In the genomic region with DNA sequence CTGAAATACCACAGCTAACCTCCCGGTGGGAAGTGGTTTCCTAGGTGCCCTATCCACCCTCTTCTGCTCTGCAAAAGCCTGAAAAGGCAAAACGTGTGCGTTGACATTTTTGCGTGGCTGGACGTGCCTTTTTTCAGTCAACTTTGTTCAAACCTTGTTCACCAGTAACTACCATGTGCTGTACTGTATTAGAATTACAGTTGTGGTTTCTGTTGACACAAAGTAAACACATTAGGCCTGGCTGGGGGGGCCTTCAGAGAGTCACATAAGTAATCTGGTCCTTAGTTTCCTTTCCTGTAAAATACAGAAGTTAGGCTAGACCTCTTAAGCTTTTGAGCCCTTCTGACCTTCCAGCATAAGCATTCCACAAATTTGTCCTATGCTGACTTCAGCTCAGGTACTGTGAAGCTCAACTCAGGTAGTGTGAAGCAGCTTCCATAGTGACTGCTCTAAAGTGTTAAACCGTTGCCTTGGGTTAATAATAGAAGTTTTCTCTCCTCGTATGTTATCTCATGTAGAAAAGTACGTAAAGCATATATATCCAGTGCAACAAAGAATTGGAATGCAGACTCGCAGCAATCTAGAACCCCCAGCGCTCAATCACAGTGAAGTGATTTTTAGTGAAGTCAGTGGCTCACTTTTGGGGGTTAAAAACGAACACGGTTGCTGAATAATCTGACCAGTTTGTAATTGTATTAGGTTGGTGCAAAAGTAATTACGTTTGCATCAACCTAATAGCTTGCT, we compare ENCODE assay signal across 8 cellular contexts. TPM values are rescaled to one million over a fixed set of nuclear protein-coding genes. Genes with fewer than 3 reads are reported as not detected.
DNase-seq lines count a peak whose midpoint lies in the region; ATAC-seq and TF ChIP-seq lines count a peak whose summit lies in the region.

No MANE protein-coding gene starts in this region.

- DNase-seq in Karpas-422 (no peak), brain microvascular endothelial cell (no peak), mesendoderm (peak; percentile 54), aorta (no peak), HPDE6-E6E7 (ENCODE audit: extremely low spot score) (no peak), GM03348 (ENCODE audit: low spot score) (no peak)

- H3K4ac ChIP-seq in mesendoderm (ENCODE audit: low read depth, low read length), result no peak overlapping the region

- H3K4me1 ChIP-seq in Karpas-422 (ENCODE audit: low read length) (peaks cover 38% of the 10 kb centered on the region), mesendoderm (ENCODE audit: control insufficient read depth, low read depth, low read length) (peaks cover 11% of the 10 kb centered on the region), aorta (ENCODE audit: control insufficient read depth in 1 of 2, insufficient read depth in 2 of 2, low read length in 2 of 2) (peaks cover 1 to 5% of the 10 kb centered on the region in 2 donors)

- H3K9me3 ChIP-seq in Karpas-422 (ENCODE audit: low read length) (no peaks in the 10 kb centered on the region), aorta (ENCODE audit: control insufficient read depth, low read length) (no peaks in the 10 kb centered on the region)

- H3K79me2 ChIP-seq in Karpas-422 (ENCODE audit: low read length), result peaks cover 90% of the 10 kb centered on the region
- peaks cover 82% of the 10 kb centered on the region for H3K79me2 ChIP-seq in mesendoderm (ENCODE audit: control insufficient read depth, insufficient read depth, low read length)

- no peak for TF ChIP-seq CTCF in C4-2B (conservative IDR thresholded peaks at IDR 0.05)
- no peak for TF ChIP-seq CTCF in brain microvascular endothelial cell (IDR thresholded peaks at IDR 0.05; ENCODE audit: low read depth, low read length, missing control alignments)

- no peak overlapping the region for H4K8ac ChIP-seq in mesendoderm (ENCODE audit: low read depth, low read length)

- peak overlapping the region; percentile 98 for H3K9ac ChIP-seq in Karpas-422 (ENCODE audit: low read length)
- peak overlapping the region; percentile 98 for H3K9ac ChIP-seq in mesendoderm (ENCODE audit: low read length)

- H4K5ac ChIP-seq in mesendoderm (ENCODE audit: low read length), result no peak overlapping the region

- H2BK5ac ChIP-seq in mesendoderm (ENCODE audit: low read length), result no peak overlapping the region

- peak overlapping the region; percentile 95 for H3K56ac ChIP-seq in mesendoderm (ENCODE audit: low read length)

- no peak overlapping the region for H2AK5ac ChIP-seq in mesendoderm (ENCODE audit: low read length)

- peak overlapping the region; percentile 93 for H3K4me3 ChIP-seq in Karpas-422 (ENCODE audit: low read length)
- H3K4me3 ChIP-seq in brain microvascular endothelial cell (ENCODE audit: low read depth, low read length), result peak overlapping the region; percentile 86
- H3K4me3 ChIP-seq in mesendoderm (ENCODE audit: low read length), result peak overlapping the region; percentile 63
- H3K4me3 ChIP-seq in aorta (ENCODE audit: low read length in 2 of 2), result peak overlapping the region; percentile 56 to 86

- peak overlapping the region; percentile 68 for H3K23ac ChIP-seq in mesendoderm (ENCODE audit: low read length)

- no peaks in the 10 kb centered on the region for H3K27me3 ChIP-seq in Karpas-422 (ENCODE audit: low read length)
- no peaks in the 10 kb centered on the region for H3K27me3 ChIP-seq in brain microvascular endothelial cell (replicated peaks)
- H3K27me3 ChIP-seq in mesendoderm (ENCODE audit: insufficient read depth, low read length, poor library complexity), result no peaks in the 10 kb centered on the region
- no peaks in the 10 kb centered on the region for H3K27me3 ChIP-seq in aorta (ENCODE audit: control insufficient read depth in 1 of 2, insufficient read depth in 2 of 2, low read length in 1 of 2)

- WGBS in mesendoderm (ENCODE audit: extremely low coverage, insufficient coverage, low lambda C conversion rate), result no CpG with 5 or more reads among the region's 13 CpGs
- 2 to 4% methylated on average over 13 of the region's 13 CpGs for WGBS in aorta, 2 donors

- ATAC-seq in aorta (ENCODE audit: low FRiP score), result no peak
- ATAC-seq in HG02610 (IDR thresholded peaks at IDR 0.05; ENCODE audit: unreplicated experiment), result no peak

- no peaks in the 10 kb centered on the region for H3K9me2 ChIP-seq in Karpas-422 (replicated peaks; ENCODE audit: insufficient read depth, low read length)

- H2AFZ ChIP-seq in Karpas-422 (ENCODE audit: low read length), result no peak overlapping the region

- no peak overlapping the region for H2BK120ac ChIP-seq in mesendoderm (ENCODE audit: low read depth, low read length)

- H3K4me2 ChIP-seq in Karpas-422 (ENCODE audit: low read depth, low read length, poor library complexity, severe bottlenecking) (peak overlapping the region; percentile 90), mesendoderm (ENCODE audit: low read length) (peak overlapping the region; percentile 98)

- intact Hi-C loops in aorta (cut with DNase I), result loop anchor here (2.0 to 5.0 kb wide), 3 partner anchors 37 to 73 kb away; partner anchors contain the start of gene GAS2L1 (in 2 of the 2)

- peaks cover 9% of the 10 kb centered on the region for H3K79me1 ChIP-seq in mesendoderm (ENCODE audit: low read length)

- H3K36me3 ChIP-seq in Karpas-422 (ENCODE audit: insufficient read depth, low read length), result peaks cover 56% of the 10 kb centered on the region
- peaks cover 43% of the 10 kb centered on the region for H3K36me3 ChIP-seq in brain microvascular endothelial cell (replicated peaks)
- H3K36me3 ChIP-seq in mesendoderm (ENCODE audit: control insufficient read depth, insufficient read depth, low read length), result peaks cover 12% of the 10 kb centered on the region
- peaks cover 0 to 2% of the 10 kb centered on the region in 2 donors for H3K36me3 ChIP-seq in aorta (ENCODE audit: control insufficient read depth in 1 of 2, insufficient read depth in 2 of 2, low read length in 1 of 2)

- no peak overlapping the region for H3K18ac ChIP-seq in mesendoderm (ENCODE audit: low read length)

- in situ Hi-C loops in brain microvascular endothelial cell (cut with HindIII; ENCODE audit: low pct_ligation_motif_present, low sequenced_read_pairs), result no loop called here

- peak overlapping the region; percentile 100 for H3K27ac ChIP-seq in C4-2B
- H3K27ac ChIP-seq in Karpas-422 (ENCODE audit: low read length), result peak overlapping the region; percentile 91
- H3K27ac ChIP-seq in brain microvascular endothelial cell, result no peak overlapping the region
- H3K27ac ChIP-seq in mesendoderm (ENCODE audit: low read depth, low read length), result peak overlapping the region; percentile 16
- no peak overlapping the region for H3K27ac ChIP-seq in aorta (ENCODE audit: low read depth in 1 of 2, low read length in 2 of 2)

- H2BK15ac ChIP-seq in mesendoderm (replicated peaks; ENCODE audit: low read depth), result no peak overlapping the region

- H4K20me1 ChIP-seq in Karpas-422 (ENCODE audit: insufficient read depth, low read depth, low read length), result peaks cover 59% of the 10 kb centered on the region

RNA-seq across cellular contexts. Expression of gene EWSR1, which starts 1.8 kb away (rescaled TPM):
- 281 and 309 TPM in 2 replicates for total RNA-seq in Karpas-422 (2014; rRNA removed; shearing (Covaris generic); ENCODE audit: low replicate concordance)
- 366 TPM for polyA plus RNA-seq in mesendoderm (2013, experiment 1 of 2)
- polyA plus RNA-seq in mesendoderm (2013, experiment 2 of 2), result 366 TPM
- 100 to 1,000 TPM; 176 to 184 TPM for total RNA-seq in aorta
- 100 to 1,000 TPM in 1 of 2 donors, 10 to 100 TPM in 1; 74.8 to 207 TPM for polyA plus RNA-seq in aorta

RNA-seq across cellular contexts. Expression of gene RHBDD3, which starts 2.1 kb away (rescaled TPM):
- 8.8 and 29.7 TPM in 2 replicates for total RNA-seq in Karpas-422 (2014; rRNA removed; shearing (Covaris generic); ENCODE audit: low replicate concordance)
- polyA plus RNA-seq in mesendoderm (2013, experiment 1 of 2), result 39.0 TPM
- 37.0 TPM for polyA plus RNA-seq in mesendoderm (2013, experiment 2 of 2)
- 10 to 100 TPM in 1 of 2 donors, 1 to 10 TPM in 1; 9.0 to 17.4 TPM for total RNA-seq in aorta
- polyA plus RNA-seq in aorta, result 10 to 100 TPM in 1 of 2 donors, 1 to 10 TPM in 1; 5.5 to 19.4 TPM

RNA-seq across cellular contexts. Expression of gene GAS2L1, which starts 36.5 kb away (rescaled TPM):
- not detected in 2 replicates for total RNA-seq in Karpas-422 (2014; rRNA removed; shearing (Covaris generic); ENCODE audit: low replicate concordance)
- polyA plus RNA-seq in mesendoderm (2013, experiment 1 of 2), result 12.6 TPM
- 12.0 TPM for polyA plus RNA-seq in mesendoderm (2013, experiment 2 of 2)
- 10 to 100 TPM; 21.0 to 22.3 TPM for total RNA-seq in aorta
- 10 to 100 TPM; 11.4 to 21.5 TPM for polyA plus RNA-seq in aorta

RNA-seq across cellular contexts. Expression of gene RASL10A, which starts 45.6 kb away (rescaled TPM):
- total RNA-seq in Karpas-422 (2014; rRNA removed; shearing (Covaris generic); ENCODE audit: low replicate concordance), result 0.76 TPM in 1 of 2 replicates, not detected in the other
- 1.3 TPM for polyA plus RNA-seq in mesendoderm (2013, experiment 1 of 2)
- polyA plus RNA-seq in mesendoderm (2013, experiment 2 of 2), result 1.5 TPM
- total RNA-seq in aorta, result 1 to 10 TPM; 3.0 to 3.5 TPM
- under 1 TPM in 1 of 2 donors, not detected in 1; 0.49 TPM for polyA plus RNA-seq in aorta

Comparison
In these comparisons a context has a peak if more than half of its experiments do, and no peak if none do; other contexts are left out.
1. H3K27ac ChIP-seq: peak in C4-2B (single experiment), Karpas-422 (single experiment) and mesendoderm (single experiment); none in brain microvascular endothelial cell (single experiment) and aorta (0 of 2).
2. RNA of gene GAS2L1, which starts 36.5 kb away (total RNA-seq): 21.0 to 22.3 TPM in aorta; not detected in Karpas-422; every median in the first group is over 10 times any median in the second.
3. Peak in every context shown above with its lines, with median percentiles within 50 percentile points of each other: H3K4me3 ChIP-seq.